In the genomic region with DNA sequence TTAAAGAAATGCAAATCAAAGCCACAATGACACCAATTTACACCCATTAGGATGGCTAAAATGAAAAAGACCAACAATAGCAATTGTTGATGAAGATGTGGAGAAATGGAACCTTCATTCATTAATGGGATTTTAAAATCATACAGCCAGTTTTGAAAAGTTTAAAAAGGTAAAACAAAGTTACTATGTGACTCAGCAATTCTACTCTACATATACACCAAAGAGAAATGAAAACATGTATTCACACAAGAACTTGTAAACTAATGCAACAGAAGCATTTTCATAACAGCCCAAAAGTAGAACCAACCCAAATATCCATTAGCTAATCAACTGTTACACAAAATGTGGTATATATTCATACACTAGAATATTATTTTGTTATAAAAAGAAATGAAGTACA, we compare ENCODE assay signal across 3 cellular contexts.
TF ChIP-seq lines count a peak whose summit lies in the region.

No MANE protein-coding gene starts in this region.

TF ChIP-seq in A549, 52 proteins besides CTCF, POLR2A, EP300 and RAD21:
- no peak for TF ChIP-seq CEBPB (IDR thresholded peaks at IDR 0.05)
- peak; percentile 29; the same call in 1 of the 2 replicates for TF ChIP-seq NFE2L2 (conservative IDR thresholded peaks at IDR 0.05; ENCODE audit: low read length)
- TF ChIP-seq MAX (IDR thresholded peaks at IDR 0.05) = no peak
- TF ChIP-seq KDM1A (IDR thresholded peaks at IDR 0.05; ENCODE audit: low read depth) = no peak
- TF ChIP-seq MAFK (IDR thresholded peaks at IDR 0.05; ENCODE audit: partially characterized antibody) = peak; percentile 54
- TF ChIP-seq ZFP36 (IDR thresholded peaks at IDR 0.05; ENCODE audit: borderline replicate concordance, partially characterized antibody) = no peak

TF ChIP-seq in WTC11, 78 proteins besides CTCF, POLR2A, EP300 and RAD21 (continues in another document):
- TF ChIP-seq ZBTB43 (CRISPR knock-in tag; IDR thresholded peaks at IDR 0.05) (no peak), IRF1 (CRISPR knock-in tag; IDR thresholded peaks at IDR 0.05) (no peak), ZNF232 (CRISPR knock-in tag; IDR thresholded peaks at IDR 0.05) (no peak), ERG (CRISPR knock-in tag; IDR thresholded peaks at IDR 0.05) (no peak), MAX (CRISPR knock-in tag; IDR thresholded peaks at IDR 0.05) (no peak), IRF2 (CRISPR knock-in tag; IDR thresholded peaks at IDR 0.05; ENCODE audit: borderline replicate concordance, low read depth) (no peak), SOX15 (CRISPR knock-in tag; IDR thresholded peaks at IDR 0.05) (no peak), ZNF671 (CRISPR knock-in tag; IDR thresholded peaks at IDR 0.05) (no peak), ZNF219 (CRISPR knock-in tag; IDR thresholded peaks at IDR 0.05; ENCODE audit: borderline replicate concordance) (no peak)
- TF ChIP-seq, protein P1, sequence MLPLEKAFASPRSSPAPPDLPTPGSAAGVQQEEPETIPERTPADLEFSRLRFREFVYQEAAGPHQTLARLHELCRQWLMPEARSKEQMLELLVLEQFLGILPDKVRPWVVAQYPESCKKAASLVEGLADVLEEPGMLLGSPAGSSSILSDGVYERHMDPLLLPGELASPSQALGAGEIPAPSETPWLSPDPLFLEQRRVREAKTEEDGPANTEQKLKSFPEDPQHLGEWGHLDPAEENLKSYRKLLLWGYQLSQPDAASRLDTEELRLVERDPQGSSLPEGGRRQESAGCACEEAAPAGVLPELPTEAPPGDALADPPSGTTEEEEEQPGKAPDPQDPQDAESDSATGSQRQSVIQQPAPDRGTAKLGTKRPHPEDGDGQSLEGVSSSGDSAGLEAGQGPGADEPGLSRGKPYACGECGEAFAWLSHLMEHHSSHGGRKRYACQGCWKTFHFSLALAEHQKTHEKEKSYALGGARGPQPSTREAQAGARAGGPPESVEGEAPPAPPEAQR (CRISPR knock-in tag; IDR thresholded peaks at IDR 0.05) = no peak
- TF ChIP-seq, protein P2, sequence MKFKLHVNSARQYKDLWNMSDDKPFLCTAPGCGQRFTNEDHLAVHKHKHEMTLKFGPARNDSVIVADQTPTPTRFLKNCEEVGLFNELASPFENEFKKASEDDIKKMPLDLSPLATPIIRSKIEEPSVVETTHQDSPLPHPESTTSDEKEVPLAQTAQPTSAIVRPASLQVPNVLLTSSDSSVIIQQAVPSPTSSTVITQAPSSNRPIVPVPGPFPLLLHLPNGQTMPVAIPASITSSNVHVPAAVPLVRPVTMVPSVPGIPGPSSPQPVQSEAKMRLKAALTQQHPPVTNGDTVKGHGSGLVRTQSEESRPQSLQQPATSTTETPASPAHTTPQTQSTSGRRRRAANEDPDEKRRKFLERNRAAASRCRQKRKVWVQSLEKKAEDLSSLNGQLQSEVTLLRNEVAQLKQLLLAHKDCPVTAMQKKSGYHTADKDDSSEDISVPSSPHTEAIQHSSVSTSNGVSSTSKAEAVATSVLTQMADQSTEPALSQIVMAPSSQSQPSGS (CRISPR knock-in tag; IDR thresholded peaks at IDR 0.05; ENCODE audit: borderline replicate concordance, low read depth) = no peak
- TF ChIP-seq, protein P3, sequence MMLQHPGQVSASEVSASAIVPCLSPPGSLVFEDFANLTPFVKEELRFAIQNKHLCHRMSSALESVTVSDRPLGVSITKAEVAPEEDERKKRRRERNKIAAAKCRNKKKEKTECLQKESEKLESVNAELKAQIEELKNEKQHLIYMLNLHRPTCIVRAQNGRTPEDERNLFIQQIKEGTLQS (CRISPR knock-in tag; conservative IDR thresholded peaks at IDR 0.05) = no peak
- TF ChIP-seq, protein P4, sequence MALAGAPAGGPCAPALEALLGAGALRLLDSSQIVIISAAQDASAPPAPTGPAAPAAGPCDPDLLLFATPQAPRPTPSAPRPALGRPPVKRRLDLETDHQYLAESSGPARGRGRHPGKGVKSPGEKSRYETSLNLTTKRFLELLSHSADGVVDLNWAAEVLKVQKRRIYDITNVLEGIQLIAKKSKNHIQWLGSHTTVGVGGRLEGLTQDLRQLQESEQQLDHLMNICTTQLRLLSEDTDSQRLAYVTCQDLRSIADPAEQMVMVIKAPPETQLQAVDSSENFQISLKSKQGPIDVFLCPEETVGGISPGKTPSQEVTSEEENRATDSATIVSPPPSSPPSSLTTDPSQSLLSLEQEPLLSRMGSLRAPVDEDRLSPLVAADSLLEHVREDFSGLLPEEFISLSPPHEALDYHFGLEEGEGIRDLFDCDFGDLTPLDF (CRISPR knock-in tag; IDR thresholded peaks at IDR 0.05) = no peak

TF ChIP-seq in H1, 55 proteins besides CTCF, POLR2A, EP300 and RAD21:
- TF ChIP-seq SP1 (IDR thresholded peaks at IDR 0.05; ENCODE audit: low read depth, low read length) (no peak), SRF (IDR thresholded peaks at IDR 0.05; ENCODE audit: low read depth, low read length) (no peak), EGR1 (IDR thresholded peaks at IDR 0.05; ENCODE audit: borderline replicate concordance, low read depth, low read length) (no peak), CEBPB (IDR thresholded peaks at IDR 0.05; ENCODE audit: low read depth, low read length) (no peak), GABPA (IDR thresholded peaks at IDR 0.05; ENCODE audit: borderline replicate concordance, insufficient read depth, low read length) (no peak), SP2 (IDR thresholded peaks at IDR 0.05; ENCODE audit: low read length) (no peak), ZNF274 (IDR thresholded peaks at IDR 0.05; ENCODE audit: borderline replicate concordance, extremely low read depth, low read length) (no peak)
